18 cellular contexts compared by ENCODE assay signal in genomic region chr12:97299867-97300266, GRCh38.
DNase-seq lines count a peak whose midpoint lies in the region; ATAC-seq, FAIRE-seq and TF ChIP-seq lines count a peak whose summit lies in the region.
"Had no signal": no experiment of that assay in that cellular context is flagged by ENCODE, and none has a peak within 500 bp of the region (broad histone marks: within the 10 kb centered on the region; RNA-seq: fewer than 3 reads in every experiment).

No MANE protein-coding gene starts in this region.

- peaks cover 0 to 3% of the 10 kb centered on the region in 2 donors for H3K4me1 ChIP-seq in kidney (ENCODE audit: control insufficient read depth in 1 of 2, insufficient read depth in 1 of 2, low read depth in 1 of 2, low read length in 2 of 2)
- H3K4me1 ChIP-seq in upper lobe of left lung, result no peaks in the 10 kb centered on the region
- H3K4me1 ChIP-seq: HAP-1 had no signal

- DNase-seq in NCI-H524 treated with DMSO at 0.1 percent for 48 hours (lab: John Stamatoyannopoulos, UW) (peak; percentile 69), NCI-H82 treated with DMSO at 0.1 percent for 48 hours (lab: John Stamatoyannopoulos, UW; ENCODE audit: unreplicated experiment) (peak; percentile 73), kidney (no peak), upper lobe of left lung (no peak), Ammon's horn (ENCODE audit: low spot score) (no peak)
- DNase-seq: ACHN; Caco-2; CD4-positive, alpha-beta T cell; DMS79; GDM1; GM23248 had no signal

- WGBS in upper lobe of left lung, 2 donors, result 53 to 74% methylated on average over 5 of the region's 5 CpGs

- H3K27me3 Mint-ChIP-seq in activated T-helper 17 cell treated with anti-CD3 and anti-CD28 coated beads, Interleukin-2, amount 50 U/mL, for 72 hours, result peaks cover 13% of the 10 kb centered on the region

- H3K27ac ChIP-seq in kidney (ENCODE audit: low read depth in 2 of 2, low read length in 2 of 2) (no peak overlapping the region), upper lobe of left lung (no peak overlapping the region)
- H3K27ac ChIP-seq: C4-2B, GM23248 had no signal

- peaks cover 0 to 2% of the 10 kb centered on the region in 2 donors for H3K9me3 ChIP-seq in kidney (ENCODE audit: control insufficient read depth in 1 of 2, low read length in 2 of 2)
- H3K9me3 ChIP-seq in upper lobe of left lung, result peaks cover 0 to 7% (median 0%) of the 10 kb centered on the region in 4 donors
- H3K9me3 ChIP-seq: Caco-2, HAP-1 had no signal

- ATAC-seq in upper lobe of left lung (ENCODE audit: low FRiP score in 2 of 2), result no peak
- no peak for ATAC-seq in activated T-helper 17 cell treated with anti-CD3 and anti-CD28 coated beads, Interleukin-2, amount 50 U/mL, for 72 hours (replicated peaks)

- FAIRE-seq in kidney (lab: Jason Lieb, UNC), result peak; percentile 57
- FAIRE-seq: A204.1, D721Med, GM12892, GM18507 had no signal

- no peak for TF ChIP-seq POLR2A in upper lobe of left lung (IDR thresholded peaks at IDR 0.05)

- H3K9ac ChIP-seq in kidney (ENCODE audit: low read length in 2 of 2), result no peak overlapping the region
- H3K9ac ChIP-seq: GM23248 had no signal

- H3K4me3 ChIP-seq in kidney (ENCODE audit: low read length in 2 of 2) (no peak overlapping the region), upper lobe of left lung (no peak overlapping the region)
- H3K4me3 ChIP-seq: GM23248, HAP-1 had no signal

- no peaks in the 10 kb centered on the region for H3K4me1 Mint-ChIP-seq in activated T-helper 17 cell treated with anti-CD3 and anti-CD28 coated beads, Interleukin-2, amount 50 U/mL, for 72 hours

- intact Hi-C loops in kidney (cut with DNase I), result no loop called here

- no peak overlapping the region for H3K4me3 Mint-ChIP-seq in activated T-helper 17 cell treated with anti-CD3 and anti-CD28 coated beads, Interleukin-2, amount 50 U/mL, for 72 hours
- H3K4me3 Mint-ChIP-seq: CD4-positive, alpha-beta T cell had no signal

- no peaks in the 10 kb centered on the region for H3K36me3 ChIP-seq in kidney (ENCODE audit: control insufficient read depth in 1 of 2, insufficient read depth in 2 of 2, low read length in 2 of 2)
- no peaks in the 10 kb centered on the region for H3K36me3 ChIP-seq in upper lobe of left lung
- H3K36me3 ChIP-seq: HAP-1 had no signal

- H3K36me3 Mint-ChIP-seq in activated T-helper 17 cell treated with anti-CD3 and anti-CD28 coated beads, Interleukin-2, amount 50 U/mL, for 72 hours (ENCODE audit: low read depth), result no peaks in the 10 kb centered on the region

- TF ChIP-seq EP300 in upper lobe of left lung (IDR thresholded peaks at IDR 0.05), result no peak

- H3K27me3 ChIP-seq in upper lobe of left lung, result no peaks in the 10 kb centered on the region

- no peak overlapping the region for H3K27ac Mint-ChIP-seq in activated T-helper 17 cell treated with anti-CD3 and anti-CD28 coated beads, Interleukin-2, amount 50 U/mL, for 72 hours
- H3K27ac Mint-ChIP-seq: CD4-positive, alpha-beta T cell had no signal

- peaks cover 1% of the 10 kb centered on the region for H3K9me3 Mint-ChIP-seq in activated T-helper 17 cell treated with anti-CD3 and anti-CD28 coated beads, Interleukin-2, amount 50 U/mL, for 72 hours

- TF ChIP-seq CTCF in kidney (IDR thresholded peaks at IDR 0.05; ENCODE audit: borderline replicate concordance, extremely low read depth, insufficient read depth) (no peak), upper lobe of left lung (IDR thresholded peaks at IDR 0.05) (no peak)

Comparison
In these comparisons a context has a peak if more than half of its experiments do, and no peak if none do; other contexts are left out.
1. DNase-seq: peak in NCI-H524 treated with DMSO at 0.1 percent for 48 hours (single experiment) and NCI-H82 treated with DMSO at 0.1 percent for 48 hours (single experiment); none in kidney (single experiment), upper lobe of left lung (0 of 2) and Ammon's horn (single experiment).